13 cellular contexts compared by ENCODE assay signal in the genomic region with DNA sequence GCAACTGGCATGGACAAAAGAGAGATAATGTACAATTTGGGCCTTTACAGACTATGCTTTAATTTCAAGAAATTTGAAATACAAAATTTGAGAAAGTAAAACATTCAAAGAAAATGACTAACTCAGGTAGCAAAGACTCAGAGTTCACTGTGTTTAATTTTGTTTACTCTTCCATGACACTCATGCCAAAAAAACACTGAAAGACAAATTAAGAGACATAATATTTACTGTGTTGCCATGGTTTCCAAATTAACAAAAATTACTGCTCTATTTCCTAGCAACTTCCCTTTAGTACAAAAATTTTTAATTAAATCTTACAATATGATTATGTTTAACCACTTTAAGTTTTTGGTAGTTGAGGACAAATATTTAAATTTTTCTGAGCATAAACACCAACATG. TPM values are rescaled to one million over a fixed set of nuclear protein-coding genes. Genes with fewer than 3 reads are reported as not detected.
DNase-seq lines count a peak whose midpoint lies in the region; ATAC-seq and TF ChIP-seq lines count a peak whose summit lies in the region.
"Had no signal": no experiment of that assay in that cellular context is flagged by ENCODE, and none has a peak within 500 bp of the region (broad histone marks: within the 10 kb centered on the region; RNA-seq: fewer than 3 reads in every experiment).

No MANE protein-coding gene starts in this region.

- no peak for DNase-seq in left ventricle myocardium inferior
- DNase-seq in right cardiac atrium = no peak
- DNase-seq in body of pancreas = no peak
- DNase-seq in lower lobe of right lung = no peak
- DNase-seq in NCI-H345 treated with DMSO at 0.1 percent for 48 hours (lab: John Stamatoyannopoulos, UW; ENCODE audit: unreplicated experiment) = no peak
- no peak for DNase-seq in SHP77 treated with DMSO at 0.1 percent for 48 hours (lab: John Stamatoyannopoulos, UW)
- DNase-seq: activated CD4-positive, alpha-beta T cell treated with anti-CD3 and anti-CD28 coated beads for 4 hours; activated T-cell treated with anti-CD3 and anti-CD28 coated beads, Interleukin-2, amount 50 U/mL, for 1 hour; DMS53; foreskin fibroblast; transverse colon had no signal

- H3K27ac ChIP-seq in left ventricle myocardium inferior (replicated peaks) = peak overlapping the region; percentile 45
- H3K27ac ChIP-seq in right cardiac atrium (ENCODE audit: low read length) = no peak overlapping the region
- peak overlapping the region in 1 of 4 donors; percentile 43 for H3K27ac ChIP-seq in body of pancreas
- H3K27ac ChIP-seq in lower lobe of right lung = peak overlapping the region; percentile 73

- H3K27me3 ChIP-seq in left ventricle myocardium inferior (ENCODE audit: low read depth) (no peaks in the 10 kb centered on the region), right cardiac atrium (ENCODE audit: control insufficient read depth, insufficient read depth) (no peaks in the 10 kb centered on the region), body of pancreas (no peaks in the 10 kb centered on the region), lower lobe of right lung (ENCODE audit: low read depth) (no peaks in the 10 kb centered on the region)
- H3K27me3 ChIP-seq: transverse colon had no signal

- peaks cover 29% of the 10 kb centered on the region for H3K36me3 ChIP-seq in left ventricle myocardium inferior
- no peaks in the 10 kb centered on the region for H3K36me3 ChIP-seq in body of pancreas (replicated peaks in 1 of 2; ENCODE audit: insufficient read depth in 1 of 2, low read depth in 2 of 2)
- H3K36me3 ChIP-seq in lower lobe of right lung = peaks cover 26% of the 10 kb centered on the region

- H3K4me1 ChIP-seq in left ventricle myocardium inferior (peaks cover 96% of the 10 kb centered on the region), right cardiac atrium (ENCODE audit: control insufficient read depth, insufficient read depth, low read length) (peaks cover 11% of the 10 kb centered on the region), body of pancreas (peaks cover 29% of the 10 kb centered on the region), lower lobe of right lung (peaks cover 58% of the 10 kb centered on the region)

- no peak for TF ChIP-seq CTCF in left ventricle myocardium inferior (IDR thresholded peaks at IDR 0.05; ENCODE audit: borderline replicate concordance)
- TF ChIP-seq CTCF in body of pancreas (IDR thresholded peaks at IDR 0.05) = no peak
- no peak for TF ChIP-seq CTCF in lower lobe of right lung (IDR thresholded peaks at IDR 0.05)

- H3K9me3 ChIP-seq in left ventricle myocardium inferior (replicated peaks) (no peaks in the 10 kb centered on the region), right cardiac atrium (ENCODE audit: control insufficient read depth, low read length) (no peaks in the 10 kb centered on the region), body of pancreas (no peaks in the 10 kb centered on the region), lower lobe of right lung (no peaks in the 10 kb centered on the region)
- H3K9me3 ChIP-seq: transverse colon had no signal

- no peak for TF ChIP-seq POLR2A in body of pancreas (IDR thresholded peaks at IDR 0.05)

- ATAC-seq in right cardiac atrium (no peak), body of pancreas (peak; percentile 83), lower lobe of right lung (peak; percentile 35 to 57), GM21825 (IDR thresholded peaks at IDR 0.05; ENCODE audit: unreplicated experiment) (no peak), GM18511 (IDR thresholded peaks at IDR 0.05; ENCODE audit: unreplicated experiment) (no peak)

- intact Hi-C loops in left ventricle myocardium inferior (cut with micrococcal nuclease) (no loop called here), right cardiac atrium (cut with DNase I) (no loop called here), body of pancreas (cut with DNase I) (no loop called here), lower lobe of right lung (cut with DNase I) (no loop called here)

- H3K4me3 ChIP-seq in left ventricle myocardium inferior = no peak overlapping the region
- no peak overlapping the region for H3K4me3 ChIP-seq in right cardiac atrium (ENCODE audit: low read length)
- H3K4me3 ChIP-seq in body of pancreas = no peak overlapping the region
- no peak overlapping the region for H3K4me3 ChIP-seq in lower lobe of right lung
- H3K4me3 ChIP-seq: transverse colon had no signal

RNA-seq across cellular contexts. Expression of a gene that starts 29.6 kb away (rescaled TPM):
- total RNA-seq in left ventricle myocardium inferior = 155 TPM
- 100 to 1,000 TPM; 154 to 168 (median 162) TPM for total RNA-seq in right cardiac atrium
- 88.9 TPM for polyA plus RNA-seq in right cardiac atrium
- total RNA-seq in body of pancreas = 10 to 100 TPM; 23.4 to 56.6 TPM
- 44.4 TPM for total RNA-seq in lower lobe of right lung

Comparison
In these comparisons a context has a peak if more than half of its experiments do, and no peak if none do; other contexts are left out.
1. ATAC-seq: peak in body of pancreas (single experiment) and lower lobe of right lung (2 of 2); none in right cardiac atrium (0 of 2), GM21825 (single experiment) and GM18511 (single experiment).